Comparison of ENCODE assay signal across 7 cellular contexts in the genomic region with DNA sequence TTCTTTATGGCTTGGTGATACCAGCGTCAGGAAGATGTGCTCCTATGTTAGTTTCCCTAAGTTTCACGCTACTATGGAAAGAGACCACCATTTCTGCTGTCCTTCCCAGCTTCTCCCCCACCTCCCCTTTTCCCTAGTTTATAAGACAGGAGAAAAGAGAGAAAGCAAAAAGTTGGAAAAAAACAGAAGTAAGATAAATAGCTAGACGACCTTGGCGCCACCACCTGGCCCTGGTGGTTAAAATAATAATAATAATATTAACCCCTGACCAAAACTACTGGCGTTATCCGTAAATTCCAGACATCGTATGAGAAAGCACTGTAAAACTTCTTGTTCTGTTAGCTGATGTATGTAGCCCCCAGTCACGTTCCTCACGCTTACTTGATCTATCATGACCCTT. TPM values are rescaled to one million over a fixed set of nuclear protein-coding genes. Genes with fewer than 3 reads are reported as not detected.
DNase-seq lines count a peak whose midpoint lies in the region; ATAC-seq and TF ChIP-seq lines count a peak whose summit lies in the region.
"Not testable (repeated sequence)": the region's sequence is repeated elsewhere in the genome, so short reads cannot be mapped to it uniquely, and the experiment has no call there.

No MANE protein-coding gene starts in this region.

- not testable (repeated sequence) for H3K9me3 Mint-ChIP-seq in activated T-cell treated with anti-CD3 and anti-CD28 coated beads, Interleukin-2, amount 50 U/mL, for 24 hours; chondrocyte (ENCODE audit: low read depth)

- not testable (repeated sequence) for TF ChIP-seq POLR2A in heart left ventricle (IDR thresholded peaks at IDR 0.05)

- H3K4me1 Mint-ChIP-seq in activated T-cell treated with anti-CD3 and anti-CD28 coated beads, Interleukin-2, amount 50 U/mL, for 24 hours (ENCODE audit: low read depth) = peaks cover 41% of the 10 kb centered on the region
- H3K4me1 Mint-ChIP-seq in chondrocyte (ENCODE audit: low read depth) = peaks cover 29% of the 10 kb centered on the region

- not testable (repeated sequence) for H3K9me2 ChIP-seq in OCI-LY1 (ENCODE audit: low read depth, low read length)

- not testable (repeated sequence) for TF ChIP-seq CTCF in GM12864 (IDR thresholded peaks at IDR 0.05; ENCODE audit: low read depth, low read length, missing control alignments); mucosa of descending colon (IDR thresholded peaks at IDR 0.05)
- TF ChIP-seq CTCF in OCI-LY1 (IDR thresholded peaks at IDR 0.05; ENCODE audit: low read length) (peak; percentile 35; the same call in 1 of the 2 replicates), chondrocyte (IDR thresholded peaks at IDR 0.05) (peak; percentile 49), heart left ventricle (IDR thresholded peaks at IDR 0.05) (peak in 2 of 12 donors; percentile 6 to 27)

- intact Hi-C loops in heart left ventricle (cut with DNase I) (loop anchor here in 8 of 10 donors (2.0 to 10.0 kb wide), 7 partner anchors 42 to 152 kb away; a partner anchor contains a TSS), mucosa of descending colon (cut with DNase I, micrococcal nuclease) (loop anchor here in 1 of 2 donors (10.0 kb wide), 1 partner anchor 209 kb away; no protein-coding TSS in a partner anchor)

- H3K9ac ChIP-seq in OCI-LY1 (ENCODE audit: low read length) = peak overlapping the region; percentile 89

- H3K27me3 Mint-ChIP-seq in activated T-cell treated with anti-CD3 and anti-CD28 coated beads, Interleukin-2, amount 50 U/mL, for 24 hours; chondrocyte (ENCODE audit: low read depth): not testable (repeated sequence)

- peak overlapping the region; percentile 63 for H3K27ac ChIP-seq in OCI-LY1 (ENCODE audit: low read depth, low read length, poor library complexity, severe bottlenecking)
- peak overlapping the region; percentile 55 to 95 (median 90) for H3K27ac ChIP-seq in heart left ventricle

- not testable (repeated sequence) for DNase-seq in GM12864 (ENCODE audit: low read depth); activated T-cell treated with anti-CD3 and anti-CD28 coated beads, Interleukin-2, amount 50 U/mL, for 24 hours; chondrocyte (ENCODE audit: low spot score); heart left ventricle; mucosa of descending colon; skeletal muscle cell (ENCODE audit: low read depth)

- peaks cover 11% of the 10 kb centered on the region for H3K36me3 ChIP-seq in OCI-LY1 (ENCODE audit: insufficient read depth, low read length)
- H3K36me3 ChIP-seq in heart left ventricle; mucosa of descending colon (ENCODE audit: low read depth): not testable (repeated sequence)

- peak overlapping the region; percentile 96 for H3K27ac Mint-ChIP-seq in activated T-cell treated with anti-CD3 and anti-CD28 coated beads, Interleukin-2, amount 50 U/mL, for 24 hours
- peak overlapping the region; percentile 90 for H3K27ac Mint-ChIP-seq in chondrocyte (ENCODE audit: unreplicated experiment)

- H3K36me3 Mint-ChIP-seq in activated T-cell treated with anti-CD3 and anti-CD28 coated beads, Interleukin-2, amount 50 U/mL, for 24 hours (ENCODE audit: low read depth) = peaks cover 39% of the 10 kb centered on the region
- H3K36me3 Mint-ChIP-seq in chondrocyte (ENCODE audit: low read depth) = not testable (repeated sequence)

- 8 to 11% (median 9%) methylated on average over 9 of the region's 9 CpGs for WGBS in heart left ventricle, 4 donors

- H3K4me2 ChIP-seq in OCI-LY1 (ENCODE audit: low read length) = peak overlapping the region; percentile 94

- H3K4me1 ChIP-seq in OCI-LY1 (ENCODE audit: insufficient read depth, low read length, severe bottlenecking) (peaks cover 27% of the 10 kb centered on the region), heart left ventricle (peaks cover 3 to 43% (median 20%) of the 10 kb centered on the region in 12 donors)
- not testable (repeated sequence) for H3K4me1 ChIP-seq in mucosa of descending colon (ENCODE audit: low read depth)

- not testable (repeated sequence) for H4K20me1 ChIP-seq in OCI-LY1 (ENCODE audit: insufficient read depth, low read length)

- not testable (repeated sequence) for H3K9me3 ChIP-seq in OCI-LY1 (ENCODE audit: low read length); heart left ventricle; mucosa of descending colon

- not testable (repeated sequence) for H3F3A ChIP-seq in OCI-LY1 (ENCODE audit: insufficient read depth, low read length)

- H3K4me3 ChIP-seq in GM12864 (ENCODE audit: low read depth, low read length) = peak overlapping the region; percentile 93
- peak overlapping the region; percentile 93 for H3K4me3 ChIP-seq in OCI-LY1 (ENCODE audit: low read depth, low read length, poor library complexity, severe bottlenecking)
- peak overlapping the region; percentile 54 to 97 (median 88) for H3K4me3 ChIP-seq in heart left ventricle
- H3K4me3 ChIP-seq in mucosa of descending colon = peak overlapping the region; percentile 55
- peak overlapping the region; percentile 96 for H3K4me3 ChIP-seq in skeletal muscle cell (ENCODE audit: low read depth, low read length)

- H2AFZ ChIP-seq in OCI-LY1 (ENCODE audit: low read length) = not testable (repeated sequence)

- H3K4me3 Mint-ChIP-seq in activated T-cell treated with anti-CD3 and anti-CD28 coated beads, Interleukin-2, amount 50 U/mL, for 24 hours = peak overlapping the region; percentile 95
- H3K4me3 Mint-ChIP-seq in chondrocyte (ENCODE audit: unreplicated experiment) = peak overlapping the region; percentile 87

- 0 out of 2 replicates have a peak, but pooled peaks cover 13% of the 10 kb centered on the region for H3K79me2 ChIP-seq in OCI-LY1 (ENCODE audit: insufficient read depth, low read length)

- not testable (repeated sequence) for ATAC-seq in heart left ventricle, mucosa of descending colon

- not testable (repeated sequence) for H3K27me3 ChIP-seq in OCI-LY1 (ENCODE audit: insufficient read depth, low read length); heart left ventricle

RNA-seq across cellular contexts. Expression of a gene that starts 1.0 kb away (rescaled TPM):
- 26.1 to 28.9 TPM (median 26.4 TPM) in 3 replicates for total RNA-seq in chondrocyte
- 10 to 100 TPM in 4 of 9 donors, 1 to 10 TPM in 5; 6.8 to 18.4 (median 8.7) TPM for total RNA-seq in heart left ventricle
- polyA plus RNA-seq in heart left ventricle = 1 to 10 TPM; 3.3 to 7.5 TPM
- total RNA-seq in mucosa of descending colon = 10 to 100 TPM; 22.1 to 36.8 (median 27.4) TPM
